In genomic region chr2:230849633-230850357, GRCh38 we compare ENCODE assay signal across 8 cellular contexts. TPM values are rescaled to one million over a fixed set of nuclear protein-coding genes. Genes with fewer than 3 reads are reported as not detected.
DNase-seq lines count a peak whose midpoint lies in the region; ATAC-seq lines count a peak whose summit lies in the region.

No MANE protein-coding gene starts in this region.

- no peaks in the 10 kb centered on the region for H3K36me3 ChIP-seq in adipocyte (ENCODE audit: control insufficient read depth, insufficient read depth, low read length, severe bottlenecking)

- no peaks in the 10 kb centered on the region for H3K9me3 Mint-ChIP-seq in T-cell

- CTCF ChIA-PET in T-cell (lab: Charles Lee) = interaction anchor here (0.7 to 2.0 kb wide), 5 partner anchors 9 to 138 kb away, joined by 4 to 7 read pairs (median 5); no protein-coding TSS in a partner anchor

- no peaks in the 10 kb centered on the region for H3K36me3 Mint-ChIP-seq in T-cell

- ATAC-seq in T-cell (replicated peaks in 1 of 4) (peak; percentile 53 to 65 (median 56)), GM18502 (IDR thresholded peaks at IDR 0.05; ENCODE audit: poor library complexity, unreplicated experiment) (no peak), HG02870 (IDR thresholded peaks at IDR 0.05; ENCODE audit: unreplicated experiment) (no peak), GM19455 (IDR thresholded peaks at IDR 0.05; ENCODE audit: unreplicated experiment) (no peak)

- H3K9ac ChIP-seq in adipocyte (ENCODE audit: low read length) = no peak overlapping the region

- H3K4me1 ChIP-seq in adipocyte (ENCODE audit: control insufficient read depth, insufficient read depth, low read length) = no peaks in the 10 kb centered on the region

- H3K27me3 Mint-ChIP-seq in T-cell = peaks cover 25 to 38% of the 10 kb centered on the region in 2 donors

- DNase-seq in GM19240 (ENCODE audit: insufficient read length, low spot score) (peak; percentile 40), T-cell (peak in 32 of 34 experiments; percentile 38 to 73 (median 60)), adipocyte (ENCODE audit: low read depth) (peak; percentile 38), kidney tubule cell (ENCODE audit: low spot score) (peak; percentile 13)
- peak; percentile 34 for DNase-seq in stimulated activated CD8-positive, alpha-beta memory T cell treated with anti-CD3 and anti-CD28 coated beads, Interleukin-15, amount 100 ng/mL, for 4 hours (ENCODE audit: low read depth in 2 of 2)

- POLR2A ChIA-PET in T-cell (lab: Charles Lee) = no interaction called here

- H3K4me3 ChIP-seq in adipocyte (ENCODE audit: low read length) = no peak overlapping the region

- peaks cover 7 to 15% (median 8%) of the 10 kb centered on the region in 3 donors for H3K4me1 Mint-ChIP-seq in T-cell

- H3K27me3 ChIP-seq in adipocyte (replicated peaks; ENCODE audit: control insufficient read depth, insufficient read depth, low read length) = peaks cover 28% of the 10 kb centered on the region

- no peak overlapping the region for H3K4me3 Mint-ChIP-seq in T-cell

- peak overlapping the region in 1 of 2 donors; percentile 39 for H3K27ac Mint-ChIP-seq in T-cell

- no peaks in the 10 kb centered on the region for H3K9me3 ChIP-seq in adipocyte (ENCODE audit: control insufficient read depth, low read length)

RNA-seq across cellular contexts. Expression of gene ITM2C, which starts 14.9 kb away (rescaled TPM):
- total RNA-seq in T-cell = 10 to 100 TPM; 21.9 to 41.2 (median 34.8) TPM

Comparison
In these comparisons a context has a peak if more than half of its experiments do, and no peak if none do; other contexts are left out.
1. ATAC-seq: peak in T-cell (4 of 4); none in GM18502 (single experiment), HG02870 (single experiment) and GM19455 (single experiment).
2. Peak in every context shown above with its lines, with median percentiles within 50 percentile points of each other: DNase-seq.